In genomic region chr3:191119415-191120295, GRCh38 we compare ENCODE assay signal across 15 cellular contexts.
DNase-seq lines count a peak whose midpoint lies in the region; ATAC-seq and TF ChIP-seq lines count a peak whose summit lies in the region.
"Had no signal": no experiment of that assay in that cellular context is flagged by ENCODE, and none has a peak within 500 bp of the region (broad histone marks: within the 10 kb centered on the region; RNA-seq: fewer than 3 reads in every experiment).

No MANE protein-coding gene starts in this region.

- H3K27ac Mint-ChIP-seq in nephron progenitor cell (peak overlapping the region; percentile 10), osteocyte (ENCODE audit: unreplicated experiment) (no peak overlapping the region)
- H3K27ac Mint-ChIP-seq: activated naive CD4-positive, alpha-beta T cell treated with anti-CD3 and anti-CD28 coated beads, Interleukin-2, amount 50 U/mL, for 72 hours; CD4-positive, alpha-beta memory T cell; stimulated activated naive CD8-positive, alpha-beta T cell treated with anti-CD3 and anti-CD28 coated beads, Interleukin-15, amount 100 ng/mL, for 72 hours had no signal

- H3K36me3 ChIP-seq in osteoblast (ENCODE audit: insufficient read depth, low read length) = no peaks in the 10 kb centered on the region
- H3K36me3 ChIP-seq in tibial artery = no peaks in the 10 kb centered on the region
- H3K36me3 ChIP-seq: right atrium auricular region had no signal

- no peak overlapping the region for H3K27ac ChIP-seq in osteoblast (ENCODE audit: low read depth, low read length)
- H3K27ac ChIP-seq in tibial artery = no peak overlapping the region
- H3K27ac ChIP-seq: right atrium auricular region had no signal

- intact Hi-C loops in tibial artery (cut with DNase I; ENCODE audit: low total_unique reads) = no loop called here

- H3K9me3 Mint-ChIP-seq in nephron progenitor cell (peaks cover 10% of the 10 kb centered on the region), osteocyte (ENCODE audit: unreplicated experiment) (no peaks in the 10 kb centered on the region)
- H3K9me3 Mint-ChIP-seq: stimulated activated naive CD8-positive, alpha-beta T cell treated with anti-CD3 and anti-CD28 coated beads, Interleukin-15, amount 100 ng/mL, for 72 hours had no signal

- H3K4me1 Mint-ChIP-seq in nephron progenitor cell (peaks cover 24% of the 10 kb centered on the region), osteocyte (ENCODE audit: unreplicated experiment) (no peaks in the 10 kb centered on the region)
- H3K4me1 Mint-ChIP-seq: CD4-positive, alpha-beta memory T cell; stimulated activated naive CD8-positive, alpha-beta T cell treated with anti-CD3 and anti-CD28 coated beads, Interleukin-15, amount 100 ng/mL, for 72 hours had no signal

- H2AFZ ChIP-seq in osteoblast (ENCODE audit: low read length) = no peak overlapping the region

- TF ChIP-seq CTCF in nephron progenitor cell (IDR thresholded peaks at IDR 0.05) = no peak
- no peak for TF ChIP-seq CTCF in osteoblast (IDR thresholded peaks at IDR 0.05; ENCODE audit: extremely low read depth, low read depth, low read length)
- no peak for TF ChIP-seq CTCF in tibial artery (IDR thresholded peaks at IDR 0.05)
- TF ChIP-seq CTCF in osteocyte (IDR thresholded peaks at IDR 0.05) = no peak

- H3K4me1 ChIP-seq in osteoblast (ENCODE audit: insufficient read depth, low read length) (peaks cover 4% of the 10 kb centered on the region), tibial artery (peaks cover 0 to 8% (median 0%) of the 10 kb centered on the region in 4 donors)
- H3K4me1 ChIP-seq: right atrium auricular region had no signal

- H3K4me3 ChIP-seq in osteoblast (ENCODE audit: insufficient read depth, low read length) (no peak overlapping the region), tibial artery (no peak overlapping the region)
- H3K4me3 ChIP-seq: right atrium auricular region had no signal

- no peaks in the 10 kb centered on the region for H3K27me3 Mint-ChIP-seq in nephron progenitor cell (ENCODE audit: low read depth, poor library complexity)
- H3K27me3 Mint-ChIP-seq in osteocyte (ENCODE audit: unreplicated experiment) = peaks cover 34% of the 10 kb centered on the region
- H3K27me3 Mint-ChIP-seq: CD4-positive, alpha-beta memory T cell; stimulated activated naive CD8-positive, alpha-beta T cell treated with anti-CD3 and anti-CD28 coated beads, Interleukin-15, amount 100 ng/mL, for 72 hours had no signal

- ATAC-seq in GM19025 (IDR thresholded peaks at IDR 0.05; ENCODE audit: low read depth, unreplicated experiment) (peak; percentile 53), GM21786 (IDR thresholded peaks at IDR 0.05; ENCODE audit: unreplicated experiment) (peak; percentile 85), HG03135 (IDR thresholded peaks at IDR 0.05; ENCODE audit: unreplicated experiment) (peak; percentile 68)
- ATAC-seq: activated naive CD4-positive, alpha-beta T cell treated with anti-CD3 and anti-CD28 coated beads, Interleukin-2, amount 50 U/mL, for 72 hours; stimulated activated naive CD8-positive, alpha-beta T cell treated with anti-CD3 and anti-CD28 coated beads, Interleukin-15, amount 100 ng/mL, for 72 hours had no signal

- H4K20me1 ChIP-seq in osteoblast (ENCODE audit: insufficient read depth, low read length) = no peaks in the 10 kb centered on the region

- no peak overlapping the region for H3K4me3 Mint-ChIP-seq in nephron progenitor cell
- no peak overlapping the region for H3K4me3 Mint-ChIP-seq in osteocyte (ENCODE audit: unreplicated experiment)
- H3K4me3 Mint-ChIP-seq: CD4-positive, alpha-beta memory T cell; stimulated activated naive CD8-positive, alpha-beta T cell treated with anti-CD3 and anti-CD28 coated beads, Interleukin-15, amount 100 ng/mL, for 72 hours had no signal

- no peaks in the 10 kb centered on the region for H3K79me2 ChIP-seq in osteoblast (ENCODE audit: insufficient read depth, low read length)

- H3K27me3 ChIP-seq in osteoblast (ENCODE audit: insufficient read depth, low read length) (no peaks in the 10 kb centered on the region), tibial artery (no peaks in the 10 kb centered on the region)
- H3K27me3 ChIP-seq: right atrium auricular region had no signal

- H3K9me3 ChIP-seq in osteoblast (ENCODE audit: low read depth, low read length) = no peaks in the 10 kb centered on the region
- H3K9me3 ChIP-seq in tibial artery = no peaks in the 10 kb centered on the region
- H3K9me3 ChIP-seq: right atrium auricular region had no signal

- DNase-seq in nephron progenitor cell (no peak), osteoblast (ENCODE audit: insufficient read length, low spot score, missing footprints) (no peak), tibial artery (no peak), osteocyte (ENCODE audit: extremely low spot score, unreplicated experiment) (no peak)
- DNase-seq in effector CD8-positive, alpha-beta T cell (lab: John Stamatoyannopoulos, UW) = no peak
- DNase-seq: CD4-positive, alpha-beta memory T cell; GF-D8; NCI-H2029 treated with DMSO at 0.1 percent for 48 hours; NK-92 treated with Interleukin-12 subunit alpha and Interleukin-12 subunit beta, amount 100 ng/mL, for 24 hours; stimulated activated naive CD8-positive, alpha-beta T cell treated with anti-CD3 and anti-CD28 coated beads, Interleukin-15, amount 100 ng/mL, for 72 hours had no signal

- H3K36me3 Mint-ChIP-seq in nephron progenitor cell (ENCODE audit: low read depth) (no peaks in the 10 kb centered on the region), osteocyte (ENCODE audit: unreplicated experiment) (no peaks in the 10 kb centered on the region)
- H3K36me3 Mint-ChIP-seq: activated naive CD4-positive, alpha-beta T cell treated with anti-CD3 and anti-CD28 coated beads, Interleukin-2, amount 50 U/mL, for 72 hours; CD4-positive, alpha-beta memory T cell had no signal

- H3K4me2 ChIP-seq in osteoblast (ENCODE audit: insufficient read depth, low read length) = no peak overlapping the region
